21 cellular contexts compared by ENCODE assay signal in the genomic region with DNA sequence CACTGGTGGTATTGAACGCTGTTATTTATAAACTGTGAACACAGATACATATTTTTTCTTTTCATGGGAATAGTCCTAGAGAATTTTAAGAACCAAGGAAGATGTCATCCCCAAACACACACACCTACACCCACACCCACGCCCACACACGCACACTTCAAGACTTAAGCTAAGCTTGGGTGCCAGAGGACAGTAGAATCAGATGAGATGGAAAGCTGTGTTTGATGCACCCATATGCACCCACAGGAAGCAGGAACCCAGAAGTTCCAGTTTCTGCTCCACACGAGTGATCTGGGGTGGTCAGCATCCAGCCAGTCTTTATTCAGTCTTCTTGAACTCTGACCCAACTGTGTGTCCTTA.
DNase-seq lines count a peak whose midpoint lies in the region; ATAC-seq, FAIRE-seq and TF ChIP-seq lines count a peak whose summit lies in the region.
"Had no signal": no experiment of that assay in that cellular context is flagged by ENCODE, and none has a peak within 500 bp of the region (broad histone marks: within the 10 kb centered on the region; RNA-seq: fewer than 3 reads in every experiment).

No MANE protein-coding gene starts in this region.

- H4K20me1 ChIP-seq in HepG2 (ENCODE audit: insufficient read depth, low read length): no peaks in the 10 kb centered on the region

- H3K36me3 ChIP-seq in HepG2 (replicated peaks in 1 of 2; ENCODE audit: control insufficient read depth in 1 of 2, insufficient read depth in 2 of 2, low read length in 2 of 2) (no peaks in the 10 kb centered on the region), right lobe of liver (no peaks in the 10 kb centered on the region), endodermal cell (ENCODE audit: control insufficient read depth, insufficient read depth, low read length) (no peaks in the 10 kb centered on the region), mesendoderm (ENCODE audit: control insufficient read depth, insufficient read depth, low read length) (no peaks in the 10 kb centered on the region), A673 (ENCODE audit: insufficient read depth, low read length, poor library complexity, severe bottlenecking) (no peaks in the 10 kb centered on the region)

- TF ChIP-seq RAD21 in HepG2 (CRISPR knock-in tag; IDR thresholded peaks at IDR 0.05): no peak

- TF ChIP-seq POLR2A in HepG2 (IDR thresholded peaks at IDR 0.05; ENCODE audit: insufficient read depth in 1 of 2, low read depth in 2 of 2, low read length in 2 of 2) (no peak), right lobe of liver (IDR thresholded peaks at IDR 0.05) (no peak)

- no peak overlapping the region for H3K27ac Mint-ChIP-seq in endodermal cell
- H3K27ac Mint-ChIP-seq: B cell; CD4-positive, alpha-beta T cell had no signal

- peak overlapping the region; percentile 67 for H2BK5ac ChIP-seq in mesendoderm (ENCODE audit: low read length)

- H3K9me3 Mint-ChIP-seq in endodermal cell: no peaks in the 10 kb centered on the region
- H3K9me3 Mint-ChIP-seq: CD4-positive, alpha-beta T cell had no signal

- H3K18ac ChIP-seq in mesendoderm (ENCODE audit: low read length): peak overlapping the region; percentile 15

- no peak for DNase-seq in HepG2 (ENCODE audit: low spot score)
- no peak for DNase-seq in right lobe of liver
- DNase-seq in endodermal cell: no peak
- no peak for DNase-seq in mesendoderm
- no peak for DNase-seq in NCI-H1930 (lab: John Stamatoyannopoulos, UW)
- no peak for DNase-seq in A673 (ENCODE audit: low spot score)
- no peak for DNase-seq in putamen (ENCODE audit: low spot score)
- DNase-seq: ACHN; C1 segment of cervical spinal cord; CD4-positive, alpha-beta T cell; DMS153; DND-41; GDM1 had no signal

- peaks cover 69% of the 10 kb centered on the region for H3K4me1 ChIP-seq in HepG2 (ENCODE audit: insufficient read depth, low read length)
- H3K4me1 ChIP-seq in right lobe of liver: peaks cover 0 to 13% (median 0%) of the 10 kb centered on the region in 4 donors
- H3K4me1 ChIP-seq in endodermal cell (ENCODE audit: control insufficient read depth, insufficient read depth, low read length): peaks cover 26% of the 10 kb centered on the region
- peaks cover 6% of the 10 kb centered on the region for H3K4me1 ChIP-seq in mesendoderm (ENCODE audit: control insufficient read depth, low read depth, low read length)
- H3K4me1 ChIP-seq in A673 (ENCODE audit: insufficient read depth, low read length, poor library complexity, severe bottlenecking): peaks cover 6% of the 10 kb centered on the region

- peak overlapping the region; percentile 74 for H3K4me2 ChIP-seq in HepG2 (ENCODE audit: low read depth, low read length)
- no peak overlapping the region for H3K4me2 ChIP-seq in mesendoderm (ENCODE audit: low read length)

- CTCF ChIA-PET in HepG2 (lab: Yijun Ruan, JAX; ENCODE audit: low intra/inter-chr PET ratio, low total read pairs) (no interaction called here), A673 (lab: Charles Lee) (no interaction called here)

- no peak overlapping the region for H2AFZ ChIP-seq in HepG2 (ENCODE audit: low read length)

- H3K27ac ChIP-seq in HepG2 (ENCODE audit: extremely low read length, insufficient read depth, low read length) (peak overlapping the region; percentile 68), right lobe of liver (no peak overlapping the region), endodermal cell (ENCODE audit: low read depth, low read length) (no peak overlapping the region), mesendoderm (ENCODE audit: low read depth, low read length) (peak overlapping the region; percentile 24), A673 (ENCODE audit: low read depth, low read length, poor library complexity, severe bottlenecking) (no peak overlapping the region)
- H3K27ac ChIP-seq: 22Rv1, HL-60 had no signal

- H3K79me2 ChIP-seq in HepG2 (ENCODE audit: insufficient read depth, low read length) (no peaks in the 10 kb centered on the region), mesendoderm (ENCODE audit: control insufficient read depth, insufficient read depth, low read length) (no peaks in the 10 kb centered on the region)

- TF ChIP-seq EP300 in HepG2 (IDR thresholded peaks at IDR 0.05; ENCODE audit: low read depth in 2 of 2, low read length in 2 of 2) (no peak), HepG2 (CRISPR knock-in tag; IDR thresholded peaks at IDR 0.05; ENCODE audit: borderline replicate concordance) (no peak)

- H3K9me3 ChIP-seq in HepG2 (ENCODE audit: low read length): no peaks in the 10 kb centered on the region
- no peaks in the 10 kb centered on the region for H3K9me3 ChIP-seq in right lobe of liver
- H3K9me3 ChIP-seq in endodermal cell (ENCODE audit: control insufficient read depth, low read length): no peaks in the 10 kb centered on the region
- H3K9me3 ChIP-seq in A673 (ENCODE audit: low read depth, low read length, poor library complexity, severe bottlenecking): no peaks in the 10 kb centered on the region

- peak; percentile 18 for ATAC-seq in HepG2
- ATAC-seq in right lobe of liver: no peak
- ATAC-seq in GM18870 (IDR thresholded peaks at IDR 0.05; ENCODE audit: unreplicated experiment): no peak
- ATAC-seq: HCT116 had no signal

- no peak for FAIRE-seq in HepG2 (lab: Jason Lieb, UNC)
- FAIRE-seq: GM12892, GM19239, H54 had no signal

- H2AK5ac ChIP-seq in mesendoderm (ENCODE audit: low read length): peak overlapping the region; percentile 78

- no peaks in the 10 kb centered on the region for H3K27me3 Mint-ChIP-seq in endodermal cell (ENCODE audit: insufficient read depth)
- H3K27me3 Mint-ChIP-seq: B cell; CD4-positive, alpha-beta T cell had no signal

- peak overlapping the region; percentile 43 for H3K4ac ChIP-seq in mesendoderm (ENCODE audit: low read depth, low read length)

- intact Hi-C loops in HepG2 (cut with micrococcal nuclease; ENCODE audit: unreplicated experiment) (no loop called here), right lobe of liver (cut with DNase I) (no loop called here), A673 (cut with micrococcal nuclease; ENCODE audit: unreplicated experiment) (no loop called here)

- peaks cover 41% of the 10 kb centered on the region for H3K4me1 Mint-ChIP-seq in endodermal cell
- H3K4me1 Mint-ChIP-seq: B cell had no signal

- peak overlapping the region; percentile 2 for H3K9ac ChIP-seq in HepG2 (ENCODE audit: insufficient read depth, low read depth, low read length)
- no peak overlapping the region for H3K9ac ChIP-seq in endodermal cell (ENCODE audit: extremely low read depth, low read length, poor library complexity, severe bottlenecking)
- H3K9ac ChIP-seq in mesendoderm (ENCODE audit: low read length): no peak overlapping the region

- H4K8ac ChIP-seq in mesendoderm (ENCODE audit: low read depth, low read length): peak overlapping the region; percentile 43

- H3K27me3 ChIP-seq in HepG2 (ENCODE audit: control insufficient read depth in 1 of 2, insufficient read depth in 2 of 2, low read length in 2 of 2): no peaks in the 10 kb centered on the region
- H3K27me3 ChIP-seq in right lobe of liver: no peaks in the 10 kb centered on the region
- no peaks in the 10 kb centered on the region for H3K27me3 ChIP-seq in endodermal cell (ENCODE audit: control insufficient read depth, insufficient read depth, low read length, poor library complexity, severe bottlenecking)
- no peaks in the 10 kb centered on the region for H3K27me3 ChIP-seq in mesendoderm (ENCODE audit: insufficient read depth, low read length, poor library complexity)
- H3K27me3 ChIP-seq in A673 (replicated peaks; ENCODE audit: insufficient read depth, low read depth, low read length, poor library complexity): no peaks in the 10 kb centered on the region

- H3K23ac ChIP-seq in mesendoderm (ENCODE audit: low read length): no peak overlapping the region

- in situ Hi-C loops in HepG2 (cut with HindIII; ENCODE audit: extremely low pct_ligation_motif_present, low pct_unique_long_range_greater_than_20kb): no loop called here

- H2BK120ac ChIP-seq in mesendoderm (ENCODE audit: low read depth, low read length): peak overlapping the region; percentile 29

- H3K4me3 Mint-ChIP-seq in endodermal cell: no peak overlapping the region
- H3K4me3 Mint-ChIP-seq: B cell; CD4-positive, alpha-beta T cell had no signal

- BruUV-seq in HepG2 (replicated peaks; lab: Mats Ljungman, UMichigan) (no TSS peak), A673 (replicated peaks; lab: Mats Ljungman, UMichigan) (no TSS peak)

- POLR2A ChIA-PET in HepG2 (lab: Yijun Ruan, JAX): no interaction called here
- POLR2A ChIA-PET in A673 (lab: Charles Lee; ENCODE audit: low non-redundant PET): no interaction called here

- peak overlapping the region; percentile 46 for H3K56ac ChIP-seq in mesendoderm (ENCODE audit: low read length)

- no peak overlapping the region for H2BK15ac ChIP-seq in mesendoderm (replicated peaks; ENCODE audit: low read depth)

- 66% methylated on average over 4 of the region's 4 CpGs for WGBS in HepG2 (ENCODE audit: low lambda C conversion rate)
- WGBS in right lobe of liver (ENCODE audit: insufficient coverage, low coverage, low lambda C conversion rate, missing lambda C conversion rate): 50% methylated on average over 1 of the region's 4 CpGs
- 80 to 92% methylated on average over 1 to 4 of the region's 4 CpGs for WGBS in endodermal cell (ENCODE audit: insufficient coverage in 1 of 2, insufficient read length in 1 of 2), 2 experiments
- no CpG with 5 or more reads among the region's 4 CpGs for WGBS in mesendoderm (ENCODE audit: extremely low coverage, insufficient coverage, low lambda C conversion rate)

- H3K4me3 ChIP-seq in HepG2 (replicated peaks in 1 of 3; ENCODE audit: insufficient read depth in 1 of 3, low read depth in 2 of 3, low read length in 3 of 3): 0 out of 6 replicates have a peak overlapping the region, but pooled peaks of 1 of the 3 experiments have one; percentile 25
- H3K4me3 ChIP-seq in right lobe of liver: no peak overlapping the region
- peak overlapping the region; percentile 37 for H3K4me3 ChIP-seq in endodermal cell (ENCODE audit: low read length)
- H3K4me3 ChIP-seq in mesendoderm (ENCODE audit: low read length): no peak overlapping the region
- H3K4me3 ChIP-seq in A673 (ENCODE audit: low read depth, low read length, poor library complexity, severe bottlenecking): no peak overlapping the region

- H3K36me3 Mint-ChIP-seq in endodermal cell (ENCODE audit: low read depth): no peaks in the 10 kb centered on the region

- H3K79me1 ChIP-seq in mesendoderm (ENCODE audit: low read length): no peaks in the 10 kb centered on the region

- H4K5ac ChIP-seq in mesendoderm (ENCODE audit: low read length): no peak overlapping the region

- TF ChIP-seq CTCF in HepG2 (CRISPR knock-in tag; IDR thresholded peaks at IDR 0.05) (no peak), right lobe of liver (IDR thresholded peaks at IDR 0.05) (no peak), endodermal cell (conservative IDR thresholded peaks at IDR 0.05) (no peak), A673 (conservative IDR thresholded peaks at IDR 0.05; ENCODE audit: low read depth, low read length) (no peak)

TF ChIP-seq in HepG2, 621 proteins besides CTCF, POLR2A, EP300 and RAD21 (continues in another document):
- no peak for TF ChIP-seq ZNF773 (CRISPR knock-in tag; IDR thresholded peaks at IDR 0.05; ENCODE audit: borderline replicate concordance)
- TF ChIP-seq SRSF4 (IDR thresholded peaks at IDR 0.05; ENCODE audit: low read depth, low read length, poor library complexity, severe bottlenecking): no peak
- no peak for TF ChIP-seq KDM1A (CRISPR knock-in tag; IDR thresholded peaks at IDR 0.05)
- TF ChIP-seq HHEX (CRISPR knock-in tag; IDR thresholded peaks at IDR 0.05): no peak
- TF ChIP-seq ZBTB20 (CRISPR knock-in tag; IDR thresholded peaks at IDR 0.05; ENCODE audit: borderline replicate concordance, low read depth): no peak

Comparison
In these comparisons a context has a peak if more than half of its experiments do, and no peak if none do; other contexts are left out.
1. H3K27ac ChIP-seq: peak in HepG2 (single experiment) and mesendoderm (single experiment); none in right lobe of liver (0 of 3), endodermal cell (single experiment) and A673 (single experiment).